ENCODE assay signal across 9 cellular contexts in genomic region chr6:81997091-81997926, GRCh38.
DNase-seq lines count a peak whose midpoint lies in the region; ATAC-seq and TF ChIP-seq lines count a peak whose summit lies in the region.
"Had no signal": no experiment of that assay in that cellular context is flagged by ENCODE, and none has a peak within 500 bp of the region (broad histone marks: within the 10 kb centered on the region; RNA-seq: fewer than 3 reads in every experiment).

No MANE protein-coding gene starts in this region.

- 0 out of 2 replicates have a peak overlapping the region, but pooled peaks have one; percentile 4 for H2AFZ ChIP-seq in PC-3 (ENCODE audit: low read length)

- H3K4me1 ChIP-seq in PC-3 (ENCODE audit: insufficient read depth, low read length), result peaks cover 41% of the 10 kb centered on the region
- H3K4me1 ChIP-seq in colonic mucosa, result no peaks in the 10 kb centered on the region

- H3K27me3 ChIP-seq in PC-3 (ENCODE audit: low read length) (no peaks in the 10 kb centered on the region), colonic mucosa (no peaks in the 10 kb centered on the region)
- H3K27me3 ChIP-seq: heart left ventricle had no signal

- peak overlapping the region; percentile 78 for H3K4me2 ChIP-seq in PC-3 (ENCODE audit: low read length)

- H4K20me1 ChIP-seq in PC-3 (ENCODE audit: low read length), result no peaks in the 10 kb centered on the region

- H3K9me3 ChIP-seq in PC-3 (ENCODE audit: low read length), result no peaks in the 10 kb centered on the region
- no peaks in the 10 kb centered on the region for H3K9me3 ChIP-seq in colonic mucosa
- H3K9me3 ChIP-seq: heart left ventricle had no signal

- CTCF ChIA-PET in PC-3 (lab: Charles Lee), result no interaction called here

- H3K9ac ChIP-seq in PC-3 (ENCODE audit: low read length), result peak overlapping the region; percentile 78
- H3K9ac ChIP-seq in colonic mucosa (ENCODE audit: low read depth in 2 of 2, low read length in 2 of 2), result no peak overlapping the region

- H3F3A ChIP-seq in PC-3 (ENCODE audit: low read length, unreplicated experiment), result peaks cover 14% of the 10 kb centered on the region

- peak; percentile 62 for ATAC-seq in PC-3

- H3K4me3 ChIP-seq in PC-3 (ENCODE audit: low read length) (peak overlapping the region; percentile 49), colonic mucosa (no peak overlapping the region)
- H3K4me3 ChIP-seq: heart left ventricle had no signal

- peak; percentile 80 for DNase-seq in GM04504 (ENCODE audit: low read depth)
- peak; percentile 96 for DNase-seq in HCEC 1CT
- peak; percentile 86 for DNase-seq in PC-3
- peak; percentile 93 for DNase-seq in iris pigment epithelial cell (ENCODE audit: low read depth)
- no peak for DNase-seq in NCI-H1436 (lab: John Stamatoyannopoulos, UW)
- DNase-seq in DMS53 (lab: John Stamatoyannopoulos, UW), result no peak
- DNase-seq in DMS114 treated with DMSO at 0.1 percent for 48 hours (lab: John Stamatoyannopoulos, UW; ENCODE audit: unreplicated experiment), result no peak
- no peak for DNase-seq in colonic mucosa
- DNase-seq: heart left ventricle had no signal

- POLR2A ChIA-PET in PC-3 (lab: Charles Lee; ENCODE audit: unreplicated experiment), result interaction anchor here (0.5 kb wide), 1 partner anchor 9 kb away, joined by 3 read pairs; no protein-coding TSS in a partner anchor

- H3K36me3 ChIP-seq in PC-3 (ENCODE audit: low read depth, low read length), result no peaks in the 10 kb centered on the region
- H3K36me3 ChIP-seq in colonic mucosa, result no peaks in the 10 kb centered on the region
- H3K36me3 ChIP-seq: heart left ventricle had no signal

- intact Hi-C loops in PC-3 (cut with micrococcal nuclease), result loop anchor here (2.0 to 5.0 kb wide), 2 partner anchors 59 to 245 kb away; partner anchors contain the start of gene TENT5A
- intact Hi-C loops in colonic mucosa (cut with DNase I), result no loop called here

- no peaks in the 10 kb centered on the region for H3K79me2 ChIP-seq in PC-3 (ENCODE audit: low read length)

- TF ChIP-seq CTCF in PC-3 (conservative IDR thresholded peaks at IDR 0.05; ENCODE audit: low read depth, low read length) (no peak), colonic mucosa (IDR thresholded peaks at IDR 0.05) (no peak)

- H3K9me2 ChIP-seq in PC-3 (replicated peaks; ENCODE audit: low read length), result no peaks in the 10 kb centered on the region

- peak overlapping the region; percentile 99 for H3K27ac ChIP-seq in PC-3 (ENCODE audit: low read length)
- no peak overlapping the region for H3K27ac ChIP-seq in colonic mucosa

- TSS peak; percentile 67 for BruUV-seq in PC-3 (replicated peaks; lab: Mats Ljungman, UMichigan)

Comparison
In these comparisons a context has a peak if more than half of its experiments do, and no peak if none do; other contexts are left out.
1. DNase-seq: peak in GM04504 (single experiment), HCEC 1CT (single experiment), PC-3 (single experiment) and iris pigment epithelial cell (single experiment); none in NCI-H1436 (single experiment), DMS53 (single experiment), DMS114 treated with DMSO at 0.1 percent for 48 hours (single experiment) and colonic mucosa (single experiment).